ENCODE assay signal across 8 cellular contexts in genomic region chr4:186144180-186144579, GRCh38. TPM values are rescaled to one million over a fixed set of nuclear protein-coding genes. Genes with fewer than 3 reads are reported as not detected.
DNase-seq lines count a peak whose midpoint lies in the region; ATAC-seq and TF ChIP-seq lines count a peak whose summit lies in the region.

No MANE protein-coding gene starts in this region.

- H3K4me1 Mint-ChIP-seq in brain (peaks cover 27% of the 10 kb centered on the region), immature natural killer cell (peaks cover 5 to 7% of the 10 kb centered on the region in 2 donors)

- H3K27me3 Mint-ChIP-seq in brain (peaks cover 11% of the 10 kb centered on the region), immature natural killer cell (ENCODE audit: low read depth in 3 of 3) (peaks cover 12 to 25% (median 13%) of the 10 kb centered on the region in 3 donors)

- H4K20me1 ChIP-seq in smooth muscle cell (ENCODE audit: low read depth) = no peaks in the 10 kb centered on the region

- peak; percentile 28 for ATAC-seq in GM21381 (IDR thresholded peaks at IDR 0.05; ENCODE audit: unreplicated experiment)

- 8% methylated on average over 19 of the region's 19 CpGs for WGBS in smooth muscle cell (ENCODE audit: low lambda C conversion rate)

- H3K36me3 ChIP-seq in smooth muscle cell (ENCODE audit: low read depth) = no peaks in the 10 kb centered on the region

- peak overlapping the region; percentile 80 for H2AFZ ChIP-seq in smooth muscle cell (ENCODE audit: low read depth)

- H3K9me3 ChIP-seq in smooth muscle cell (replicated peaks; ENCODE audit: low read depth) = no peaks in the 10 kb centered on the region

- peak overlapping the region; percentile 85 to 89 (median 87) for H3K4me3 Mint-ChIP-seq in brain
- H3K4me3 Mint-ChIP-seq in immature natural killer cell = peak overlapping the region; percentile 17 to 65 (median 42)

- peak overlapping the region; percentile 90 for H3K4me2 ChIP-seq in smooth muscle cell

- H3K27ac Mint-ChIP-seq in brain (peak overlapping the region; percentile 86 to 96 (median 92)), immature natural killer cell (no peak overlapping the region)

- peaks cover 4% of the 10 kb centered on the region for H3K27me3 ChIP-seq in smooth muscle cell (ENCODE audit: low read depth)

- H3F3A ChIP-seq in smooth muscle cell (ENCODE audit: low read depth) = peaks cover 7% of the 10 kb centered on the region

- H3K79me2 ChIP-seq in smooth muscle cell (ENCODE audit: low read depth) = no peaks in the 10 kb centered on the region

- DNase-seq in ELF-1 (ENCODE audit: low read depth, low spot score) (peak; percentile 61), KBM-7 (peak; percentile 21), immature natural killer cell (no peak), smooth muscle cell (lab: John Stamatoyannopoulos, UW; ENCODE audit: unreplicated experiment) (no peak), NCI-H2081 (lab: John Stamatoyannopoulos, UW) (no peak), NCI-H187 treated with DMSO at 0.1 percent for 48 hours (lab: John Stamatoyannopoulos, UW) (no peak)

- no peaks in the 10 kb centered on the region for H3K36me3 Mint-ChIP-seq in brain
- no peaks in the 10 kb centered on the region for H3K36me3 Mint-ChIP-seq in immature natural killer cell

- H3K9me3 Mint-ChIP-seq in brain (no peaks in the 10 kb centered on the region), immature natural killer cell (no peaks in the 10 kb centered on the region)

- no peak overlapping the region for H3K27ac ChIP-seq in smooth muscle cell (ENCODE audit: low read depth)

- in situ Hi-C loops in KBM-7 (cut with MboI; ENCODE audit: low pct_unique_long_range_greater_than_20kb, low sequenced_read_pairs) = no loop called here

- H3K4me3 ChIP-seq in smooth muscle cell = peak overlapping the region; percentile 58

- H3K4me1 ChIP-seq in smooth muscle cell (ENCODE audit: low read depth) = no peaks in the 10 kb centered on the region

- H3K9ac ChIP-seq in smooth muscle cell (ENCODE audit: low read depth) = no peak overlapping the region

- TF ChIP-seq CTCF in brain (conservative IDR thresholded peaks at IDR 0.05) (peak in 1 of 2 experiments; percentile 43), smooth muscle cell (IDR thresholded peaks at IDR 0.05; ENCODE audit: borderline replicate concordance, insufficient read depth, poor library complexity, severe bottlenecking) (no peak)

RNA-seq across cellular contexts. Expression of gene FAM149A, which starts 39.7 kb away (rescaled TPM):
- polyA plus RNA-seq in brain (ENCODE audit: insufficient read depth, low read depth, low replicate concordance) (8.6 TPM), immature natural killer cell (not detected), smooth muscle cell (0.55 and 3.7 TPM in 2 replicates)
- 4.3 and 5.8 TPM in 2 replicates for total RNA-seq in smooth muscle cell

RNA-seq across cellular contexts. Expression of gene CYP4V2, which starts 47.2 kb away (rescaled TPM):
- polyA plus RNA-seq in brain (ENCODE audit: insufficient read depth, low read depth, low replicate concordance) (2.8 TPM), immature natural killer cell (10 to 100 TPM; 26.0 to 43.5 (median 37.6) TPM), smooth muscle cell (0.42 and 0.46 TPM in 2 replicates)
- 1.3 and 3.4 TPM in 2 replicates for total RNA-seq in smooth muscle cell

Comparison
In these comparisons a context has a peak if more than half of its experiments do, and no peak if none do; other contexts are left out.
1. DNase-seq: peak in ELF-1 (single experiment) and KBM-7 (single experiment); none in immature natural killer cell (0 of 3), smooth muscle cell (single experiment), NCI-H2081 (0 of 2) and NCI-H187 treated with DMSO at 0.1 percent for 48 hours (single experiment).
2. H3K27ac Mint-ChIP-seq: peak in brain (5 of 5); none in immature natural killer cell (0 of 6).